In genomic region chr20:38149880-38150594, GRCh38 we compare ENCODE assay signal across 2 cellular contexts.
TF ChIP-seq lines count a peak whose summit lies in the region.

No MANE protein-coding gene starts in this region.

TF ChIP-seq in A549, 52 proteins besides CTCF, POLR2A, EP300 and RAD21:
- no peak for TF ChIP-seq HES2 (IDR thresholded peaks at IDR 0.05)
- no peak for TF ChIP-seq MAZ (IDR thresholded peaks at IDR 0.05; ENCODE audit: borderline replicate concordance, low read depth, low read length)
- TF ChIP-seq ZC3H11A (IDR thresholded peaks at IDR 0.05) = no peak
- TF ChIP-seq SREBF2 (IDR thresholded peaks at IDR 0.05) = no peak
- TF ChIP-seq ZFP36 (IDR thresholded peaks at IDR 0.05; ENCODE audit: borderline replicate concordance, partially characterized antibody) = no peak
- no peak for TF ChIP-seq EHMT2 (IDR thresholded peaks at IDR 0.05; ENCODE audit: low read depth)
- TF ChIP-seq HOXA7 (CRISPR knock-in tag; IDR thresholded peaks at IDR 0.05) = no peak
- TF ChIP-seq HEYL (CRISPR knock-in tag; IDR thresholded peaks at IDR 0.05) = no peak
- no peak for TF ChIP-seq FOSL2 (IDR thresholded peaks at IDR 0.05)
- no peak for TF ChIP-seq FOSL2 (CRISPR knock-in tag; IDR thresholded peaks at IDR 0.05)
- TF ChIP-seq ATOH8 (CRISPR knock-in tag; IDR thresholded peaks at IDR 0.05; ENCODE audit: low read depth) = no peak
- no peak for TF ChIP-seq KDM1A (IDR thresholded peaks at IDR 0.05; ENCODE audit: low read depth)

TF ChIP-seq in IMR-90, 13 proteins besides CTCF, POLR2A, EP300 and RAD21:
- no peak for TF ChIP-seq MAZ (IDR thresholded peaks at IDR 0.05; ENCODE audit: borderline replicate concordance, low read depth, low read length)
- no peak for TF ChIP-seq RFX5 (IDR thresholded peaks at IDR 0.05; ENCODE audit: low read depth, low read length)
- TF ChIP-seq ELK1 (IDR thresholded peaks at IDR 0.05; ENCODE audit: borderline replicate concordance, low read depth, low read length) = no peak
- no peak for TF ChIP-seq CHD1 (IDR thresholded peaks at IDR 0.05; ENCODE audit: low read depth, low read length)
- TF ChIP-seq USF2 (IDR thresholded peaks at IDR 0.05; ENCODE audit: low read depth, low read length) = no peak
- TF ChIP-seq MXI1 (IDR thresholded peaks at IDR 0.05; ENCODE audit: borderline replicate concordance, low read depth, low read length) = no peak
- TF ChIP-seq FOS (IDR thresholded peaks at IDR 0.05; ENCODE audit: low read depth, low read length) = no peak
- no peak for TF ChIP-seq CEBPB (IDR thresholded peaks at IDR 0.05; ENCODE audit: low read depth, low read length)
